In genomic region chr2:100941646-100942240, GRCh38 we compare ENCODE assay signal across 10 cellular contexts.
DNase-seq lines count a peak whose midpoint lies in the region; TF ChIP-seq lines count a peak whose summit lies in the region.
"Had no signal": no experiment of that assay in that cellular context is flagged by ENCODE, and none has a peak within 500 bp of the region (broad histone marks: within the 10 kb centered on the region; RNA-seq: fewer than 3 reads in every experiment).

No MANE protein-coding gene starts in this region.

- TF ChIP-seq CTCF in OCI-LY3 (IDR thresholded peaks at IDR 0.05; ENCODE audit: low read depth, low read length): no peak
- no peak for TF ChIP-seq CTCF in chondrocyte (IDR thresholded peaks at IDR 0.05)
- no peak for TF ChIP-seq CTCF in neural progenitor cell (IDR thresholded peaks at IDR 0.05)
- no peak for TF ChIP-seq CTCF in mesothelial cell of epicardium (IDR thresholded peaks at IDR 0.05; ENCODE audit: unreplicated experiment)
- TF ChIP-seq CTCF in MM.1S (IDR thresholded peaks at IDR 0.05; ENCODE audit: low read length): no peak

- H2AFZ ChIP-seq in OCI-LY3 (ENCODE audit: low read depth, low read length): peak overlapping the region; percentile 34; the same call in 1 of the 2 replicates
- H2AFZ ChIP-seq in neural progenitor cell (replicated peaks): no peak overlapping the region
- H2AFZ ChIP-seq in MM.1S (ENCODE audit: low read length): no peak overlapping the region

- H3K9me3 ChIP-seq in OCI-LY3 (ENCODE audit: insufficient read depth, low read length): no peaks in the 10 kb centered on the region
- no peaks in the 10 kb centered on the region for H3K9me3 ChIP-seq in neural progenitor cell (ENCODE audit: low read depth)
- H3K9me3 ChIP-seq in MM.1S (replicated peaks; ENCODE audit: insufficient read depth, low read length): no peaks in the 10 kb centered on the region
- H3K9me3 ChIP-seq: pancreas had no signal

- 0 out of 2 replicates have a peak overlapping the region, but pooled peaks have one; percentile 43 for H3K4me2 ChIP-seq in OCI-LY3 (ENCODE audit: low read length)
- H3K4me2 ChIP-seq in neural progenitor cell: no peak overlapping the region
- no peak overlapping the region for H3K4me2 ChIP-seq in MM.1S (ENCODE audit: low read depth, low read length)

- H3K27ac Mint-ChIP-seq in activated CD4-positive, alpha-beta T cell treated with anti-CD3 and anti-CD28 coated beads, Interleukin-2, amount 10 ng/mL, durations not matched to agents 24 days and 14 days: peak overlapping the region; percentile 79
- H3K27ac Mint-ChIP-seq in chondrocyte (ENCODE audit: unreplicated experiment) (peak overlapping the region; percentile 28), neural progenitor cell (peak overlapping the region; percentile 23), mesothelial cell of epicardium (no peak overlapping the region)

- H3K4me3 ChIP-seq in OCI-LY3 (ENCODE audit: low read length) (0 out of 2 replicates have a peak overlapping the region, but pooled peaks have one; percentile 54), neural progenitor cell (no peak overlapping the region), MM.1S (ENCODE audit: low read length) (no peak overlapping the region)
- H3K4me3 ChIP-seq: pancreas had no signal

- H3K4me1 ChIP-seq in OCI-LY3 (ENCODE audit: low read length) (0 out of 2 replicates have a peak, but pooled peaks cover 4% of the 10 kb centered on the region), neural progenitor cell (no peaks in the 10 kb centered on the region), MM.1S (ENCODE audit: low read length) (no peaks in the 10 kb centered on the region)

- no peak overlapping the region for H3K9ac ChIP-seq in OCI-LY3 (ENCODE audit: low read length)
- H3K9ac ChIP-seq in neural progenitor cell: no peak overlapping the region
- H3K9ac ChIP-seq in MM.1S (ENCODE audit: low read length): no peak overlapping the region

- H3K4me1 Mint-ChIP-seq in activated CD4-positive, alpha-beta T cell treated with anti-CD3 and anti-CD28 coated beads, Interleukin-2, amount 10 ng/mL, durations not matched to agents 24 days and 14 days: peaks cover 23% of the 10 kb centered on the region
- H3K4me1 Mint-ChIP-seq in chondrocyte (ENCODE audit: low read depth): peaks cover 21% of the 10 kb centered on the region
- H3K4me1 Mint-ChIP-seq in neural progenitor cell: peaks cover 4% of the 10 kb centered on the region
- H3K4me1 Mint-ChIP-seq in mesothelial cell of epicardium: no peaks in the 10 kb centered on the region

- 0 out of 2 replicates have a peak, but pooled peaks cover 10% of the 10 kb centered on the region for H3K27me3 ChIP-seq in OCI-LY3 (ENCODE audit: low read depth, low read length)
- H3K27me3 ChIP-seq in neural progenitor cell: no peaks in the 10 kb centered on the region
- H3K27me3 ChIP-seq in MM.1S (replicated peaks; ENCODE audit: insufficient read depth, low read length): no peaks in the 10 kb centered on the region
- H3K27me3 ChIP-seq: pancreas had no signal

- H3K79me2 ChIP-seq in OCI-LY3 (ENCODE audit: low read length) (no peaks in the 10 kb centered on the region), neural progenitor cell (ENCODE audit: low read depth) (no peaks in the 10 kb centered on the region), MM.1S (ENCODE audit: low read length) (no peaks in the 10 kb centered on the region)

- no peaks in the 10 kb centered on the region for H3K9me3 Mint-ChIP-seq in activated CD4-positive, alpha-beta T cell treated with anti-CD3 and anti-CD28 coated beads, Interleukin-2, amount 10 ng/mL, durations not matched to agents 24 days and 14 days
- H3K9me3 Mint-ChIP-seq in chondrocyte (ENCODE audit: low read depth) (no peaks in the 10 kb centered on the region), neural progenitor cell (no peaks in the 10 kb centered on the region), mesothelial cell of epicardium (no peaks in the 10 kb centered on the region)

- peaks cover 3% of the 10 kb centered on the region for H3K27me3 Mint-ChIP-seq in activated CD4-positive, alpha-beta T cell treated with anti-CD3 and anti-CD28 coated beads, Interleukin-2, amount 10 ng/mL, durations not matched to agents 24 days and 14 days
- H3K27me3 Mint-ChIP-seq in chondrocyte (ENCODE audit: low read depth): no peaks in the 10 kb centered on the region
- H3K27me3 Mint-ChIP-seq in neural progenitor cell (ENCODE audit: insufficient read depth, low read depth): peaks cover 12% of the 10 kb centered on the region
- peaks cover 15% of the 10 kb centered on the region for H3K27me3 Mint-ChIP-seq in mesothelial cell of epicardium (ENCODE audit: low read depth)

- H3K36me3 ChIP-seq in OCI-LY3 (replicated peaks; ENCODE audit: low read depth, low read length) (no peaks in the 10 kb centered on the region), neural progenitor cell (no peaks in the 10 kb centered on the region), MM.1S (replicated peaks; ENCODE audit: insufficient read depth, low read length) (no peaks in the 10 kb centered on the region)

- H3K9me2 ChIP-seq in MM.1S (replicated peaks; ENCODE audit: insufficient read depth, low read length): no peaks in the 10 kb centered on the region

- H3K36me3 Mint-ChIP-seq in activated CD4-positive, alpha-beta T cell treated with anti-CD3 and anti-CD28 coated beads, Interleukin-2, amount 10 ng/mL, durations not matched to agents 24 days and 14 days (ENCODE audit: low read depth): no peaks in the 10 kb centered on the region
- H3K36me3 Mint-ChIP-seq in chondrocyte (ENCODE audit: low read depth): peaks cover 32% of the 10 kb centered on the region
- no peaks in the 10 kb centered on the region for H3K36me3 Mint-ChIP-seq in neural progenitor cell
- no peaks in the 10 kb centered on the region for H3K36me3 Mint-ChIP-seq in mesothelial cell of epicardium

- H3K4me3 Mint-ChIP-seq in activated CD4-positive, alpha-beta T cell treated with anti-CD3 and anti-CD28 coated beads, Interleukin-2, amount 10 ng/mL, durations not matched to agents 24 days and 14 days: peak overlapping the region; percentile 60
- H3K4me3 Mint-ChIP-seq in chondrocyte (ENCODE audit: unreplicated experiment) (no peak overlapping the region), neural progenitor cell (no peak overlapping the region), mesothelial cell of epicardium (no peak overlapping the region)

- DNase-seq in activated CD4-positive, alpha-beta T cell treated with anti-CD3 and anti-CD28 coated beads, Interleukin-2, amount 10 ng/mL, durations not matched to agents 24 days and 14 days: no peak
- DNase-seq in activated CD4-positive, alpha-beta T cell treated with anti-CD3 and anti-CD28 coated beads, Interleukin-2, amount 50 U/mL, for 48 hours: no peak
- DNase-seq in chondrocyte (ENCODE audit: low spot score) (no peak), neural progenitor cell (ENCODE audit: low spot score) (no peak), mesothelial cell of epicardium (ENCODE audit: low spot score in 2 of 2, unreplicated experiment in 2 of 2) (no peak), AG08396 (ENCODE audit: low spot score) (no peak), MM.1S (no peak)
- DNase-seq: hypothalamus, pancreas had no signal

- H3K27ac ChIP-seq in OCI-LY3 (ENCODE audit: low read length) (no peak overlapping the region), neural progenitor cell (no peak overlapping the region), MM.1S (ENCODE audit: low read length) (no peak overlapping the region)
- H3K27ac ChIP-seq: pancreas had no signal

- intact Hi-C loops in activated CD4-positive, alpha-beta T cell treated with anti-CD3 and anti-CD28 coated beads, Interleukin-2, amount 10 ng/mL, durations not matched to agents 24 days and 14 days (cut with micrococcal nuclease): no loop called here

- H4K20me1 ChIP-seq in OCI-LY3 (ENCODE audit: insufficient read depth, low read length) (no peaks in the 10 kb centered on the region), neural progenitor cell (ENCODE audit: low read depth) (no peaks in the 10 kb centered on the region), MM.1S (ENCODE audit: insufficient read depth, low read length) (no peaks in the 10 kb centered on the region)

- H3F3A ChIP-seq in neural progenitor cell (ENCODE audit: low read depth) (no peaks in the 10 kb centered on the region), MM.1S (ENCODE audit: insufficient read depth, low read length) (no peaks in the 10 kb centered on the region)
